14 cellular contexts compared by ENCODE assay signal in the genomic region with DNA sequence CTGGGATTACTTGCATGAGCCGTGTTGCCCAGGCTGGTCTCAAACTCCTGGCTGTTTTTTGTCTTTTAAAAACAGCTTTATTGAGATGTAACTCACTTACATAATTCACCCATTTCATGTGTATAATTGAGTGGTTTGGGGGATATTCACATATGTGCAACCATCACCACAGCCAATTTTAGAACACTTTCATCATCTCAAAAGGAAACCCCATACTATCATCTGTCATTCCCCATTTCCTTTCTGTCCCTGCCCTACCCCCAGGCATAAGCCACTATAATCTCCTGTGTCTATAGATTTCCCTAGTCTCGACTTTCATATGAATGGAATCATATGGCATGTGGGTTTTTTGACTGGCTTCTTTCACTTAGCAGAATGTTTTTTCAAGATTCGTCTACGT.
"Had no signal": no experiment of that assay in that cellular context is flagged by ENCODE, and none has a peak within 500 bp of the region (broad histone marks: within the 10 kb centered on the region; RNA-seq: fewer than 3 reads in every experiment).

No MANE protein-coding gene starts in this region.

- H3K27me3 Mint-ChIP-seq: activated naive CD8-positive, alpha-beta T cell had no signal

- H3K9me3 ChIP-seq: thyroid gland, uterus had no signal

- H3K4me3 Mint-ChIP-seq: activated naive CD8-positive, alpha-beta T cell had no signal

- H3K27ac Mint-ChIP-seq: activated naive CD8-positive, alpha-beta T cell had no signal

- H3K27ac ChIP-seq: stomach, thyroid gland, uterus had no signal

- DNase-seq: activated CD4-positive, alpha-beta T cell treated with anti-CD3 and anti-CD28 coated beads, Interleukin-2, amount 50 U/mL, for 4 hours; activated effector memory CD4-positive, alpha-beta T cell treated with Interleukin-2 at 50 U/mL for 16 hours; activated T-cell treated with anti-CD3 and anti-CD28 coated beads, Interleukin-2, amount 50 U/mL, for 1 hour; dermis blood vessel endothelial cell; hippocampal formation; kidney glomerular epithelial cell; mesendoderm; stimulated activated CD4-positive, alpha-beta T cell treated with anti-CD3 and anti-CD28 coated beads, Interleukin-4, amount 100 ng/mL, for 1 hour; stimulated activated CD8-positive, alpha-beta memory T cell treated with anti-CD3 and anti-CD28 coated beads, Interleukin-4, amount 100 ng/mL, for 48 hours; stomach; thyroid gland; uterus had no signal

- ATAC-seq: esophagus mucosa had no signal

- H3K36me3 ChIP-seq: thyroid gland, uterus had no signal

- H3K4me3 ChIP-seq: stomach, thyroid gland, uterus had no signal
